In the genomic region with DNA sequence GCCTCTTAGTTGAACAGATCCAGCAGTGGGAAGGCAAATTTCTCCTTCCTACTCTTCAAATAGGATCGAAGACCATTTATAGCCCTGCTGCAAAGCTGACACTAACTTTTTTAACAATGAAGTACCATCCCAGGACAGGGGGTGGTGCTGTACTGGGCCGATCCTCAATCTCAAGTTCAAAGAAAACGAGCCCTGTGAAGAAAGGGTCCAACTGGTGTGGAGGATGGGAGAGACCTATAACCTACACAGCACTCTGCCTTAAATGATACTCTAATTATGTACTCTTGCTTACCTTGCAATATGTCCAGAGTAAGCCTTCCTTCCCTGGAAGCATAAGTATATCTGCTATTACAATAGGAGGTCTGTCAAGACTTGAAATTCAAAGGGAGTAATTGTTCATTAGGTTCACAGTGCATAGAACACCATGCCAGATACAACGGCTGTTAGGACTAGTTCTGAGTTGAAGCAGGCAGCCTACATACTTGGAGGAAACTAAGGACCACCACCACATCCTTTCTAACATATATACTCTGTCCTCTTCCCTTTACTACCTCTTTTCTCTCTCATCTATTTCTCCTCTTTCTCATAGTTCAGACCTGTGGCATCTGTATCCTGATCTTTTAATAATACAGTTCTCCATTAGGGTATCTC, we compare ENCODE assay signal across 9 cellular contexts. TPM values are rescaled to one million over a fixed set of nuclear protein-coding genes. Genes with fewer than 3 reads are reported as not detected.
DNase-seq lines count a peak whose midpoint lies in the region; ATAC-seq and TF ChIP-seq lines count a peak whose summit lies in the region.
"Had no signal": no experiment of that assay in that cellular context is flagged by ENCODE, and none has a peak within 500 bp of the region (broad histone marks: within the 10 kb centered on the region; RNA-seq: fewer than 3 reads in every experiment).

No MANE protein-coding gene starts in this region.

- peak; percentile 36; the same call in 2 of the 3 replicates for TF ChIP-seq CTCF in GM12872 (IDR thresholded peaks at IDR 0.05; ENCODE audit: insufficient read depth, low read depth, low read length)
- TF ChIP-seq CTCF in PC-9 (conservative IDR thresholded peaks at IDR 0.05), result peak; percentile 49; the same call in 1 of the 2 replicates
- peak; percentile 37 for TF ChIP-seq CTCF in osteocyte (IDR thresholded peaks at IDR 0.05)
- peak in 1 of 11 experiments; percentile 12 for TF ChIP-seq CTCF in spleen (IDR thresholded peaks at IDR 0.05 in 8 of 11, conservative IDR thresholded peaks at IDR 0.05 in 3 of 11)

- H3K4me3 Mint-ChIP-seq in osteocyte (ENCODE audit: unreplicated experiment), result no peak overlapping the region

- POLR2A ChIA-PET in PC-9 (lab: Charles Lee; ENCODE audit: unreplicated experiment), result interaction anchor here (0.7 kb wide), 1 partner anchor 67 kb away, joined by 3 read pairs; no protein-coding TSS in a partner anchor

- H3K4me1 ChIP-seq in PC-9 (replicated peaks; ENCODE audit: insufficient read depth) (peaks cover 31% of the 10 kb centered on the region), spleen (peaks cover 29 to 100% (median 61%) of the 10 kb centered on the region in 6 donors)

- no peak overlapping the region for H3K4me2 ChIP-seq in PC-9

- no peaks in the 10 kb centered on the region for H3K9me3 Mint-ChIP-seq in osteocyte (ENCODE audit: unreplicated experiment)

- no peaks in the 10 kb centered on the region for H3K9me2 ChIP-seq in PC-9 (ENCODE audit: insufficient read depth)

- H3K36me3 Mint-ChIP-seq in osteocyte (ENCODE audit: unreplicated experiment), result peaks cover 13% of the 10 kb centered on the region

- no peaks in the 10 kb centered on the region for H3K27me3 Mint-ChIP-seq in osteocyte (ENCODE audit: unreplicated experiment)

- CTCF ChIA-PET in PC-9 (lab: Charles Lee), result no interaction called here

- H3F3A ChIP-seq in PC-9 (ENCODE audit: insufficient read depth, low read depth), result peaks cover 28% of the 10 kb centered on the region

- H4K20me1 ChIP-seq in PC-9 (ENCODE audit: insufficient read depth), result peaks cover 89% of the 10 kb centered on the region

- peaks cover 51% of the 10 kb centered on the region for H3K36me3 ChIP-seq in PC-9 (ENCODE audit: low read depth)
- H3K36me3 ChIP-seq in spleen, result peaks cover 0 to 55% (median 6%) of the 10 kb centered on the region in 6 donors

- no peak for TF ChIP-seq POLR2A in erythroblast (IDR thresholded peaks at IDR 0.05; ENCODE audit: low read length)
- TF ChIP-seq POLR2A in spleen (IDR thresholded peaks at IDR 0.05), result no peak

- ATAC-seq in HG03045 (IDR thresholded peaks at IDR 0.05; ENCODE audit: unreplicated experiment) (no peak), HG03025 (IDR thresholded peaks at IDR 0.05; ENCODE audit: low FRiP score, unreplicated experiment) (no peak)

- intact Hi-C loops in PC-9 (cut with micrococcal nuclease; ENCODE audit: unreplicated experiment), result no loop called here
- intact Hi-C loops in spleen (cut with DNase I; ENCODE audit: low total_unique reads), result no loop called here

- H3K9me3 ChIP-seq in PC-9 (ENCODE audit: insufficient read depth, low read depth) (no peaks in the 10 kb centered on the region), spleen (no peaks in the 10 kb centered on the region)

- no peak overlapping the region for H2AFZ ChIP-seq in PC-9

- no TSS peak for BruUV-seq in PC-9 (replicated peaks; lab: Mats Ljungman, UMichigan)

- H3K27ac ChIP-seq in PC-9 (no peak overlapping the region), spleen (no peak overlapping the region)

- H3K4me1 Mint-ChIP-seq in osteocyte (ENCODE audit: unreplicated experiment), result peaks cover 43% of the 10 kb centered on the region

- H3K79me2 ChIP-seq in PC-9 (ENCODE audit: low read depth), result peaks cover 99% of the 10 kb centered on the region

- 73 to 81% (median 76%) methylated on average over 4 of the region's 4 CpGs for WGBS in spleen, 5 donors

- no peak overlapping the region for H3K4me3 ChIP-seq in PC-9
- no peak overlapping the region for H3K4me3 ChIP-seq in spleen

- DNase-seq in PC-9, result no peak
- peak; percentile 55 to 59 for DNase-seq in erythroblast (lab: John Stamatoyannopoulos, UW)
- no peak for DNase-seq in osteocyte (ENCODE audit: extremely low spot score, unreplicated experiment)
- DNase-seq in spleen, result no peak
- no peak for DNase-seq in hippocampal formation (lab: John Stamatoyannopoulos, UW)
- DNase-seq: NCI-H2171 treated with DMSO at 0.1 percent for 48 hours had no signal

- H3K27me3 ChIP-seq in PC-9 (ENCODE audit: insufficient read depth, low read depth), result no peaks in the 10 kb centered on the region
- no peaks in the 10 kb centered on the region for H3K27me3 ChIP-seq in spleen (replicated peaks in 1 of 7)

- no peak overlapping the region for H3K27ac Mint-ChIP-seq in osteocyte (ENCODE audit: unreplicated experiment)

RNA-seq across cellular contexts. Expression of a gene that starts 6.2 kb away (rescaled TPM):
- total RNA-seq in PC-9 (2021), result 61.8 and 84.9 TPM in 2 replicates
- 84.2 and 88.3 TPM in 2 replicates for total RNA-seq in osteocyte
- 10 to 100 TPM; 42.7 to 78.8 (median 56.1) TPM for total RNA-seq in spleen
- polyA plus RNA-seq in spleen, result 10 to 100 TPM; 21.3 to 35.4 (median 23.3) TPM

RNA-seq across cellular contexts. Expression of a gene that starts 38.4 kb away (rescaled TPM):
- total RNA-seq in PC-9 (2021), result 252 and 256 TPM in 2 replicates
- 197 and 211 TPM in 2 replicates for total RNA-seq in osteocyte
- 100 to 1,000 TPM; 108 to 187 (median 158) TPM for total RNA-seq in spleen
- 10 to 100 TPM; 50.4 to 77.7 (median 62.2) TPM for polyA plus RNA-seq in spleen

Comparison
In these comparisons a context has a peak if more than half of its experiments do, and no peak if none do; other contexts are left out.
1. DNase-seq: peak in erythroblast (2 of 2); none in PC-9 (0 of 2), osteocyte (single experiment), spleen (single experiment) and hippocampal formation (0 of 2).